ENCODE assay signal across 8 cellular contexts in genomic region chr15:58770519-58770856, GRCh38. TPM values are rescaled to one million over a fixed set of nuclear protein-coding genes. Genes with fewer than 3 reads are reported as not detected.
DNase-seq lines count a peak whose midpoint lies in the region; ATAC-seq, FAIRE-seq and TF ChIP-seq lines count a peak whose summit lies in the region.

No MANE protein-coding gene starts in this region.

- peak overlapping the region; percentile 82 to 90 (median 87); a peak in 7 of 8 replicates for H3K4me3 ChIP-seq in H1 (ENCODE audit: extremely low read depth in 1 of 4, insufficient read depth in 2 of 4, low read depth in 3 of 4, low read length in 4 of 4)
- peak overlapping the region; percentile 87 to 98 for H3K4me3 ChIP-seq in muscle layer of duodenum (ENCODE audit: low read depth in 1 of 2, low read length in 2 of 2)

- H3K23me2 ChIP-seq in H1 (ENCODE audit: low read depth, low read length): peaks cover 8% of the 10 kb centered on the region; the same call in 1 of the 2 replicates

- TF ChIP-seq RAD21 in H1 (IDR thresholded peaks at IDR 0.05 in 1 of 2, conservative IDR thresholded peaks at IDR 0.05 in 1 of 2; ENCODE audit: low read depth in 2 of 2, low read length in 2 of 2): no peak

- no peak overlapping the region for H3K23ac ChIP-seq in H1 (ENCODE audit: insufficient read length)

- H3K4me1 ChIP-seq in H1 (replicated peaks in 1 of 4; ENCODE audit: control insufficient read depth in 3 of 4, insufficient read depth in 4 of 4, low read length in 3 of 4) (peaks cover 0 to 2% (median 0%) of the 10 kb centered on the region in 4 experiments; a peak in 2 of 7 replicates), muscle layer of duodenum (ENCODE audit: control insufficient read depth in 1 of 2, insufficient read depth in 2 of 2, low read length in 2 of 2) (peaks cover 13 to 36% of the 10 kb centered on the region in 2 donors)

- peak overlapping the region; percentile 87 for H2AFZ ChIP-seq in H1 (ENCODE audit: low read length)

- H3K27me3 ChIP-seq in H1 (replicated peaks in 1 of 4; ENCODE audit: control insufficient read depth in 3 of 4, extremely low read depth in 1 of 4, insufficient read depth in 3 of 4, low read length in 3 of 4) (no peaks in the 10 kb centered on the region), muscle layer of duodenum (ENCODE audit: low read depth, low read length) (no peaks in the 10 kb centered on the region)

- H3K27ac ChIP-seq in H1 (ENCODE audit: low read depth, low read length) (no peak overlapping the region), muscle layer of duodenum (ENCODE audit: low read length) (peak overlapping the region; percentile 95)

- no peaks in the 10 kb centered on the region for H3K4me1 Mint-ChIP-seq in activated naive CD4-positive, alpha-beta T cell treated with anti-CD3 and anti-CD28 coated beads for 36 hours (ENCODE audit: low read depth)

- H3K27ac Mint-ChIP-seq in activated naive CD4-positive, alpha-beta T cell treated with anti-CD3 and anti-CD28 coated beads for 36 hours: peak overlapping the region; percentile 56

- DNase-seq in activated naive CD4-positive, alpha-beta T cell treated with anti-CD3 and anti-CD28 coated beads for 36 hours: peak; percentile 32
- DNase-seq in activated naive CD4-positive, alpha-beta T cell treated with anti-CD3 and anti-CD28 coated beads, Interleukin-2, amount 50 U/mL, for 16 hours: no peak
- DNase-seq in RPMI8226 (peak; percentile 82), H1 (ENCODE audit: low read depth in 1 of 2, low spot score in 2 of 2) (no peak), D341Med (ENCODE audit: low spot score) (no peak)
- DNase-seq in stimulated activated CD4-positive, alpha-beta T cell treated with anti-CD3 and anti-CD28 coated beads, Interleukin-4, amount 100 ng/mL, for 24 hours: no peak

- H2AK5ac ChIP-seq in H1 (ENCODE audit: low read depth, low read length): no peak overlapping the region

- no peaks in the 10 kb centered on the region for H3K9me3 ChIP-seq in H1 (ENCODE audit: insufficient read depth in 2 of 2, low read depth in 1 of 2, low read length in 1 of 2)
- no peaks in the 10 kb centered on the region for H3K9me3 ChIP-seq in muscle layer of duodenum (ENCODE audit: control insufficient read depth in 1 of 2, low read length in 2 of 2)

- TF ChIP-seq POLR2A in H1 (IDR thresholded peaks at IDR 0.05; ENCODE audit: control extremely low read depth in 1 of 2, low read depth in 2 of 2, low read length in 2 of 2): peak in 1 of 2 experiments; percentile 11; a peak in 1 of 3 replicates

- peak overlapping the region; percentile 31; the same call in 1 of the 2 replicates for H2BK12ac ChIP-seq in H1 (ENCODE audit: low read depth, low read length)

- H4K20me1 ChIP-seq in H1 (replicated peaks in 1 of 2; ENCODE audit: control insufficient read depth in 1 of 2, insufficient read depth in 2 of 2, low read length in 2 of 2): peaks cover 0 to 1% of the 10 kb centered on the region in 2 experiments

- POLR2A ChIA-PET in H1 (lab: Charles Lee; ENCODE audit: partially characterized antibody): interaction anchor here (0.8 to 2.9 kb wide), 9 partner anchors 9 to 161 kb away, joined by 3 to 25 read pairs (median 6); partner anchors contain the start of gene ADAM10

- H3K79me2 ChIP-seq in H1 (ENCODE audit: control insufficient read depth in 1 of 2, insufficient read depth in 2 of 2, low read length in 2 of 2): peaks cover 0 to 32% of the 10 kb centered on the region in 2 experiments; a peak in 2 of 4 replicates

- peak overlapping the region; percentile 92 for H3K4me3 Mint-ChIP-seq in activated naive CD4-positive, alpha-beta T cell treated with anti-CD3 and anti-CD28 coated beads for 36 hours

- H2BK20ac ChIP-seq in H1 (ENCODE audit: low read length): no peak overlapping the region

- ATAC-seq in HG02938 (IDR thresholded peaks at IDR 0.05; ENCODE audit: unreplicated experiment): peak; percentile 37

- H3K9me3 Mint-ChIP-seq in activated naive CD4-positive, alpha-beta T cell treated with anti-CD3 and anti-CD28 coated beads for 36 hours: peaks cover 5% of the 10 kb centered on the region

- FAIRE-seq in H1 (lab: Jason Lieb, UNC): no peak

- H3K18ac ChIP-seq in H1 (ENCODE audit: extremely low read depth, low read length): peak overlapping the region; percentile 52

- peak overlapping the region; percentile 80; the same call in 1 of the 2 replicates for H2BK5ac ChIP-seq in H1 (ENCODE audit: low read depth, low read length)

- peak overlapping the region; percentile 78 to 98 for H3K4me2 ChIP-seq in H1 (ENCODE audit: insufficient read depth in 1 of 2, low read depth in 2 of 2, low read length in 2 of 2)

- peak overlapping the region; percentile 34 for H4K91ac ChIP-seq in H1 (replicated peaks; ENCODE audit: insufficient read length, low read length)

- CTCF ChIA-PET in activated naive CD4-positive, alpha-beta T cell treated with anti-CD3 and anti-CD28 coated beads for 36 hours (lab: Charles Lee): interaction anchor here (0.5 to 2.4 kb wide), 11 partner anchors 10 to 312 kb away, joined by 3 to 13 read pairs (median 3); partner anchors contain the start of gene ADAM10
- CTCF ChIA-PET in H1 (lab: Charles Lee; ENCODE audit: partially characterized antibody): interaction anchor here (0.6 to 2.3 kb wide), 21 partner anchors 9 to 542 kb away, joined by 3 to 9 read pairs (median 4); partner anchors contain the start of gene ADAM10

- H3K27me3 Mint-ChIP-seq in activated naive CD4-positive, alpha-beta T cell treated with anti-CD3 and anti-CD28 coated beads for 36 hours (ENCODE audit: low read depth): no peaks in the 10 kb centered on the region

- peak overlapping the region; percentile 65 for H4K5ac ChIP-seq in H1 (ENCODE audit: insufficient read length, low read depth, low read length)

- H3K36me3 ChIP-seq in H1 (ENCODE audit: control insufficient read depth in 2 of 4, insufficient read depth in 4 of 4, low read length in 3 of 4): no peaks in the 10 kb centered on the region
- H3K36me3 ChIP-seq in muscle layer of duodenum (ENCODE audit: control insufficient read depth in 1 of 2, insufficient read depth in 2 of 2, low read length in 2 of 2): no peaks in the 10 kb centered on the region

- TF ChIP-seq CTCF in H1 (IDR thresholded peaks at IDR 0.05; ENCODE audit: control extremely low read depth in 1 of 3, insufficient read depth in 1 of 3, low read depth in 1 of 3, low read length in 3 of 3): no peak

- no peak overlapping the region for H3K14ac ChIP-seq in H1 (ENCODE audit: insufficient read length)

- peaks cover 3% of the 10 kb centered on the region; the same call in 1 of the 2 replicates for H3K79me1 ChIP-seq in H1 (ENCODE audit: low read depth, low read length)

- H3K4ac ChIP-seq in H1 (replicated peaks; ENCODE audit: insufficient read length, low read depth, low read length): peak overlapping the region; percentile 9

- H2BK120ac ChIP-seq in H1 (replicated peaks; ENCODE audit: low read depth, low read length): peak overlapping the region; percentile 25

- 0 out of 2 replicates have a peak overlapping the region, but pooled peaks have one; percentile 46 for H2BK15ac ChIP-seq in H1 (ENCODE audit: low read length)

- 21% methylated on average over 9 of the region's 9 CpGs; no CpG with 5 or more reads in 1 of the 2 experiments for WGBS in H1 (ENCODE audit: extremely low coverage in 1 of 2, insufficient coverage in 1 of 2, insufficient read length in 1 of 2, insufficient replicate concordance in 2 of 2, low coverage in 1 of 2, low lambda C conversion rate in 2 of 2, missing lambda C conversion rate in 1 of 2), 2 experiments

- H3K56ac ChIP-seq in H1 (replicated peaks; ENCODE audit: insufficient read length, low read depth, low read length): peak overlapping the region; percentile 75

- H3K36me3 Mint-ChIP-seq in activated naive CD4-positive, alpha-beta T cell treated with anti-CD3 and anti-CD28 coated beads for 36 hours (ENCODE audit: low read depth): no peaks in the 10 kb centered on the region

- intact Hi-C loops in activated naive CD4-positive, alpha-beta T cell treated with anti-CD3 and anti-CD28 coated beads for 36 hours (cut with micrococcal nuclease): loop anchor here (5.0 kb wide), 2 partner anchors 413 to 498 kb away; no protein-coding TSS in a partner anchor

- H4K8ac ChIP-seq in H1 (ENCODE audit: extremely low read depth, insufficient read depth, low read length): no peak overlapping the region

- peak overlapping the region in 3 of 4 experiments; percentile 3 to 49 (median 30); a peak in 2 of 7 replicates for H3K9ac ChIP-seq in H1 (replicated peaks in 1 of 4; ENCODE audit: extremely low read depth in 1 of 4, low read depth in 3 of 4, low read length in 3 of 4)

- no peak for TF ChIP-seq EP300 in H1 (IDR thresholded peaks at IDR 0.05; ENCODE audit: borderline replicate concordance in 1 of 2, low read depth in 2 of 2, low read length in 2 of 2)

TF ChIP-seq in H1, 55 proteins besides CTCF, POLR2A, EP300 and RAD21 (continues in another document):
- TF ChIP-seq CREB1 (IDR thresholded peaks at IDR 0.05): no peak
- TF ChIP-seq SAP30 (IDR thresholded peaks at IDR 0.05; ENCODE audit: insufficient read depth, insufficient replicate concordance, low read length): no peak
- no peak for TF ChIP-seq RBBP5 (IDR thresholded peaks at IDR 0.05; ENCODE audit: borderline replicate concordance, low read depth, low read length)
- no peak for TF ChIP-seq GTF2F1 (IDR thresholded peaks at IDR 0.05; ENCODE audit: borderline replicate concordance, low read depth, low read length)

RNA-seq across cellular contexts. Expression of gene MINDY2, which starts 0.6 kb away (rescaled TPM):
- total RNA-seq in activated naive CD4-positive, alpha-beta T cell treated with anti-CD3 and anti-CD28 coated beads for 36 hours: 1 to 10 TPM; 4.6 to 6.6 TPM
- 24.4 and 25.7 TPM in 2 replicates for total RNA-seq in H1 (2021; fragmentation: NEBNext Ultra II Directional; extraction: Animal tissue kit (Norgen Biotek cat#: 25700))
- 3.1 TPM in 2 replicates for polyA plus RNA-seq in H1 (2011; rRNA removed)
- polyA plus RNA-seq in H1 (2011; cell fraction: cytosol; rRNA removed): 4.5 TPM
- polyA plus RNA-seq in H1 (2011; cell fraction: nucleus; rRNA removed): 12.4 TPM
- polyA plus RNA-seq in H1 (2012, experiment 1 of 2): 6.5 to 10.6 TPM (median 9.5 TPM) in 4 replicates
- polyA plus RNA-seq in H1 (2012, experiment 2 of 2): 0.77 TPM
- 18.6 TPM for polyA plus RNA-seq in H1 (2013, experiment 1 of 2)
- 14.7 TPM for polyA plus RNA-seq in H1 (2013, experiment 2 of 2)
- polyA minus RNA-seq in H1 (2011; rRNA and poly(A)+ RNA removed): 27.6 and 28.5 TPM in 2 replicates
- 18.1 TPM for polyA minus RNA-seq in H1 (2011; cell fraction: cytosol; rRNA and poly(A)+ RNA removed)
- 30.6 TPM for polyA minus RNA-seq in H1 (2011; cell fraction: nucleus; rRNA and poly(A)+ RNA removed)

RNA-seq across cellular contexts. Expression of gene ADAM10, which starts 21.0 kb away (rescaled TPM):
- total RNA-seq in activated naive CD4-positive, alpha-beta T cell treated with anti-CD3 and anti-CD28 coated beads for 36 hours: 10 to 100 TPM; 70.7 to 76.3 TPM
- total RNA-seq in H1 (2021; fragmentation: NEBNext Ultra II Directional; extraction: Animal tissue kit (Norgen Biotek cat#: 25700)): 147 and 163 TPM in 2 replicates
- 46.5 and 50.2 TPM in 2 replicates for polyA plus RNA-seq in H1 (2011; rRNA removed)
- polyA plus RNA-seq in H1 (2011; cell fraction: cytosol; rRNA removed): 63.9 TPM
- polyA plus RNA-seq in H1 (2011; cell fraction: nucleus; rRNA removed): 43.2 TPM
- polyA plus RNA-seq in H1 (2012, experiment 1 of 2): 89.7 to 160 TPM (median 119 TPM) in 4 replicates
- polyA plus RNA-seq in H1 (2012, experiment 2 of 2): 4.8 TPM
- 182 TPM for polyA plus RNA-seq in H1 (2013, experiment 1 of 2)
- polyA plus RNA-seq in H1 (2013, experiment 2 of 2): 190 TPM
- polyA minus RNA-seq in H1 (2011; rRNA and poly(A)+ RNA removed): 118 and 237 TPM in 2 replicates
- 88.2 TPM for polyA minus RNA-seq in H1 (2011; cell fraction: cytosol; rRNA and poly(A)+ RNA removed)
- polyA minus RNA-seq in H1 (2011; cell fraction: nucleus; rRNA and poly(A)+ RNA removed): 89.7 TPM

Comparison
In these comparisons a context has a peak if more than half of its experiments do, and no peak if none do; other contexts are left out.
1. DNase-seq: peak in activated naive CD4-positive, alpha-beta T cell treated with anti-CD3 and anti-CD28 coated beads for 36 hours (single experiment) and RPMI8226 (single experiment); none in activated naive CD4-positive, alpha-beta T cell treated with anti-CD3 and anti-CD28 coated beads, Interleukin-2, amount 50 U/mL, for 16 hours (single experiment), H1 (0 of 2), D341Med (single experiment) and stimulated activated CD4-positive, alpha-beta T cell treated with anti-CD3 and anti-CD28 coated beads, Interleukin-4, amount 100 ng/mL, for 24 hours (single experiment).